ENCODE assay signal across 14 cellular contexts in the genomic region with DNA sequence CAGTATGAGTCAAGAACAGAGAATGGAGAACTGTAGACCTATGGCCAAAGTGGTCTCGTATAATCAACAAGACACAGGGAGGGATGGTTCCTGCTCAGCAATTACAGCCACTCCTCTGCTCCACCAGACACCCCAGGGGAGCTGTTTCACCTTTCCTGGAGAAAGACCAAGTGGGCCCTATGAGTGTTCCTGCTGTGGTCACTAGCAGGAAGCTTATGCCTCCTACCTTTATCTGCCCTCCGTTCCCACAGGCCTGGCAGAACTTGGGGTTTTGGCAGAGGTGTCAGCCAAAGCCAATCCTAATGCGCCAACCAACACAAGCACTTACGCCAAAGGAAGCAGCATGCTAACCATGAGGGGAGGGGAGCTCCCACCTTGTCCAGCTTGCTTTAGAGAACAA. TPM values are rescaled to one million over a fixed set of nuclear protein-coding genes. Genes with fewer than 3 reads are reported as not detected.
DNase-seq lines count a peak whose midpoint lies in the region; ATAC-seq, FAIRE-seq and TF ChIP-seq lines count a peak whose summit lies in the region.
"Had no signal": no experiment of that assay in that cellular context is flagged by ENCODE, and none has a peak within 500 bp of the region (broad histone marks: within the 10 kb centered on the region; RNA-seq: fewer than 3 reads in every experiment).

No MANE protein-coding gene starts in this region.

- WGBS in mesenchymal stem cell = 94% methylated on average over 4 of the region's 4 CpGs

- H3K36me3 Mint-ChIP-seq in brain = peaks cover 53% of the 10 kb centered on the region

- peak; percentile 40 for FAIRE-seq in GM19239 (lab: Jason Lieb, UNC)

- no peak overlapping the region for H2BK15ac ChIP-seq in mesenchymal stem cell (ENCODE audit: low read depth, poor library complexity, severe bottlenecking)

- H3K9ac ChIP-seq in mesenchymal stem cell (ENCODE audit: low read length) = peak overlapping the region; percentile 77
- H3K9ac ChIP-seq: parathyroid adenoma had no signal

- no peak overlapping the region for H3K14ac ChIP-seq in mesenchymal stem cell (ENCODE audit: low read length in 2 of 2)

- no peak overlapping the region for H3K4me3 ChIP-seq in NB4 (ENCODE audit: low read depth, low read length)
- H3K4me3 ChIP-seq in mesenchymal stem cell (ENCODE audit: insufficient read depth in 1 of 2, low read depth in 1 of 2, low read length in 2 of 2) = peak overlapping the region in 1 of 2 experiments; percentile 46

- no peaks in the 10 kb centered on the region for H3K27me3 Mint-ChIP-seq in brain

- H4K91ac ChIP-seq in mesenchymal stem cell (ENCODE audit: low read length) = no peak overlapping the region

- no peak overlapping the region for H2AFZ ChIP-seq in mesenchymal stem cell (ENCODE audit: low read depth, low read length)
- H2AFZ ChIP-seq: parathyroid adenoma had no signal

- TF ChIP-seq POLR2A in NB4 (IDR thresholded peaks at IDR 0.05; ENCODE audit: extremely low read depth, insufficient read length) = no peak

- no peak overlapping the region for H2BK120ac ChIP-seq in mesenchymal stem cell (ENCODE audit: low read depth, low read length)

- no peak for ATAC-seq in GM18909 (IDR thresholded peaks at IDR 0.05; ENCODE audit: poor library complexity, unreplicated experiment)

- no peak overlapping the region for H4K8ac ChIP-seq in mesenchymal stem cell (ENCODE audit: low read length)

- peaks cover 67% of the 10 kb centered on the region for H3K4me1 Mint-ChIP-seq in brain

- no peaks in the 10 kb centered on the region for H3K27me3 ChIP-seq in mesenchymal stem cell (ENCODE audit: control insufficient read depth in 1 of 2, insufficient read depth in 1 of 2, low read length in 2 of 2)

- no peak overlapping the region for H2AK5ac ChIP-seq in mesenchymal stem cell (ENCODE audit: low read length, severe bottlenecking)

- DNase-seq in GM19239 (ENCODE audit: insufficient read length, low spot score) = no peak
- peak; percentile 49 for DNase-seq in NB4 (ENCODE audit: low read depth)
- no peak for DNase-seq in mesenchymal stem cell
- no peak for DNase-seq in NCI-H1092 treated with DMSO at 0.1 percent for 48 hours (lab: John Stamatoyannopoulos, UW)
- DNase-seq in NCI-H446 (lab: John Stamatoyannopoulos, UW) = no peak
- no peak for DNase-seq in DMS153 (lab: John Stamatoyannopoulos, UW)
- DNase-seq: GF-D8; NCI-H524; stimulated activated CD4-positive, alpha-beta T cell treated with anti-CD3 and anti-CD28 coated beads, Interleukin-2, amount 100 ng/mL, for 24 hours; stimulated activated naive CD4-positive, alpha-beta T cell treated with Interleukin-2 at 50 U/mL for 16 hours had no signal

- no peak overlapping the region for H3K18ac ChIP-seq in mesenchymal stem cell (ENCODE audit: low read depth in 1 of 2, low read length in 2 of 2)

- no peaks in the 10 kb centered on the region for H3K9me3 ChIP-seq in mesenchymal stem cell (ENCODE audit: control insufficient read depth, low read length)

- peak overlapping the region in 3 of 5 experiments; percentile 94 to 98 (median 95) for H3K27ac Mint-ChIP-seq in brain

- no peak overlapping the region for H3K23ac ChIP-seq in mesenchymal stem cell (ENCODE audit: low read length in 2 of 2)

- H3K4me3 Mint-ChIP-seq in brain = no peak overlapping the region

- H3K4me2 ChIP-seq in mesenchymal stem cell (ENCODE audit: low read length, poor library complexity, severe bottlenecking) = no peak overlapping the region

- peaks cover 33% of the 10 kb centered on the region for H3K79me1 ChIP-seq in mesenchymal stem cell (replicated peaks; ENCODE audit: low read length, poor library complexity, severe bottlenecking)

- no peak overlapping the region for H3K4ac ChIP-seq in mesenchymal stem cell (ENCODE audit: low read depth in 1 of 2, low read length in 2 of 2)

- H3K27ac ChIP-seq in mesenchymal stem cell (ENCODE audit: low read length, poor library complexity, severe bottlenecking) = no peak overlapping the region
- H3K27ac ChIP-seq: parathyroid adenoma had no signal

- peaks cover 21 to 31% of the 10 kb centered on the region in 2 experiments for H3K36me3 ChIP-seq in mesenchymal stem cell (ENCODE audit: control insufficient read depth in 1 of 2, insufficient read depth in 2 of 2, low read depth in 1 of 2, low read length in 2 of 2)

- H2BK5ac ChIP-seq in mesenchymal stem cell (ENCODE audit: low read depth, low read length, poor library complexity, severe bottlenecking) = no peak overlapping the region

- no peak overlapping the region for H2BK12ac ChIP-seq in mesenchymal stem cell (ENCODE audit: low read length in 2 of 2)

- H3K4me1 ChIP-seq in mesenchymal stem cell (ENCODE audit: control insufficient read depth, insufficient read depth, low read depth, low read length) = peaks cover 28% of the 10 kb centered on the region

- no peak for TF ChIP-seq CTCF in NB4 (IDR thresholded peaks at IDR 0.05; ENCODE audit: low read depth, low read length)
- no peak for TF ChIP-seq CTCF in brain (conservative IDR thresholded peaks at IDR 0.05)

- peaks cover 0 to 6% (median 0%) of the 10 kb centered on the region in 5 experiments for H3K9me3 Mint-ChIP-seq in brain
- H3K9me3 Mint-ChIP-seq: activated naive CD4-positive, alpha-beta T cell treated with anti-CD3 and anti-CD28 coated beads, Interleukin-2, amount 50 U/mL, for 72 hours had no signal

RNA-seq across cellular contexts. Expression of a gene that starts 31.2 kb away (rescaled TPM):
- polyA plus RNA-seq in brain (ENCODE audit: insufficient read depth, low read depth, low replicate concordance) = 43.1 TPM
- 48.5 TPM for polyA plus RNA-seq in mesenchymal stem cell (2013, experiment 1 of 2)
- polyA plus RNA-seq in mesenchymal stem cell (2013, experiment 2 of 2) = 47.3 TPM
